ENCODE assay signal across 28 cellular contexts in the genomic region with DNA sequence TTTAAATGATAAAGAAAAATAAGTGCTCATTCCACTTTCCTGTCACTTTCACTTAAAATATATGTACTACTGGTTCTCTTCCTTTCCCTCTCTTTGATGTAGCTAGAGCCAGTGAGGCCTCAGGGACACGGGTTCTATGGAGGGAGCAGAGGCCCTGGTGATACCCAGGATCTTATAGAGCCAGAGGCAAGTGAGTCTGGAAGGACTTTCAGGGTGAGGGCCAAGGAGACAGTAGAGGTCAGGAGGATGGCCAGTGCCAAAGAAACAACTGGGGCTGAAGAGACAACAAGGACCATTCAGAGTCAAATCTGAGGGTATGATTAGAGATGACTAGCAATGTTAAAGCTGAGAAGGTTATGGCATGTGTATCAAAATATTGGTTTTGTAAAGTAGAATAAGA.
"Had no signal": no experiment of that assay in that cellular context is flagged by ENCODE, and none has a peak within 500 bp of the region (broad histone marks: within the 10 kb centered on the region; RNA-seq: fewer than 3 reads in every experiment).

No MANE protein-coding gene starts in this region.

- H3K9ac ChIP-seq: KMS-11 had no signal

- H3K27ac ChIP-seq: brain microvascular endothelial cell, KMS-11, RWPE1, SK-N-MC, WERI-Rb-1 had no signal

- ATAC-seq: activated CD4-positive, alpha-beta T cell treated with anti-CD3 and anti-CD28 coated beads for 36 hours; activated T-helper 17 cell treated with anti-CD3 and anti-CD28 coated beads, Interleukin-2, amount 50 U/mL, for 72 hours; Panc1; T-cell had no signal

- H3K4me2 ChIP-seq: KMS-11 had no signal

- H3K36me3 ChIP-seq: brain microvascular endothelial cell, WERI-Rb-1 had no signal

- DNase-seq: activated CD4-positive, alpha-beta memory T cell treated with anti-CD3 and anti-CD28 coated beads, Interleukin-2, amount 10 ng/mL, durations not matched to agents 7 days and 5 days; activated CD4-positive, alpha-beta T cell treated with anti-CD3 and anti-CD28 coated beads for 36 hours; activated CD4-positive, alpha-beta T cell treated with anti-CD3 and anti-CD28 coated beads, Interleukin-2, amount 50 U/mL, for 1 hour; activated gamma-delta T cell; activated naive CD4-positive, alpha-beta T cell treated with anti-CD3 and anti-CD28 coated beads for 36 hours; activated T-cell treated with anti-CD3 and anti-CD28 coated beads for 4 hours; activated T-cell treated with anti-CD3 and anti-CD28 coated beads, Interleukin-2, amount 50 U/mL, for 48 hours; amygdala; brain microvascular endothelial cell; central memory CD4-positive, alpha-beta T cell; NCI-H146; NCI-H187 treated with DMSO at 0.1 percent for 48 hours; NCI-H2081 treated with DMSO at 0.1 percent for 48 hours; NCI-H226; NCI-H510A; NCI-H526 treated with DMSO at 0.1 percent for 48 hours; NCI-H82; NK-92 treated with Interleukin-12 subunit alpha and Interleukin-12 subunit beta, amount 100 ng/mL, for 24 hours; OCI-M1; T-cell; T-helper 2 cell; T1000; WERI-Rb-1 had no signal

- H3K4me3 ChIP-seq: SK-N-MC had no signal

- H3K27me3 ChIP-seq: brain microvascular endothelial cell had no signal
